In genomic region chr3:143971367-143972154, GRCh38 we compare ENCODE assay signal across 8 cellular contexts. TPM values are rescaled to one million over a fixed set of nuclear protein-coding genes. Genes with fewer than 3 reads are reported as not detected.
A peak's percentile ranks its signal among the peaks of the same experiment; 100 is the strongest.
DNase-seq lines count a peak whose midpoint lies in the region; ATAC-seq and TF ChIP-seq lines count a peak whose summit lies in the region.

Gene DIPK2A, plus strand, starts transcription at chr3:143971823. Its CDS starts 510 bp downstream, at chr3:143972333.

- DNase-seq in NCI-H526 treated with DMSO at 0.1 percent for 48 hours (lab: John Stamatoyannopoulos, UW) (peak; percentile 96), colonic mucosa (peak; percentile 97)
- DNase-seq in activated CD4-positive, alpha-beta T cell treated with anti-CD3 and anti-CD28 coated beads, Interleukin-2, amount 10 ng/mL, durations not matched to agents 24 days and 14 days: peak; percentile 99
- DNase-seq in stimulated activated CD4-positive, alpha-beta T cell treated with anti-CD3 and anti-CD28 coated beads, Interleukin-1b, Interleukin-23, amount 100 ng/mL, for 24 hours (ENCODE audit: low read depth in 4 of 4, low spot score in 1 of 4): peak; percentile 89 to 96 (median 92)

- H3K36me3 ChIP-seq in BLaER1 treated with 17β-estradiol and CSF1 and Interleukin-3, amounts not matched to agents 10 nM and 100 nM: no peaks in the 10 kb centered on the region
- no peaks in the 10 kb centered on the region for H3K36me3 ChIP-seq in colonic mucosa

- no peaks in the 10 kb centered on the region for H3K9me3 ChIP-seq in BLaER1 treated with 17β-estradiol and CSF1 and Interleukin-3, amounts not matched to agents 10 nM and 100 nM (replicated peaks in 1 of 11)
- no peaks in the 10 kb centered on the region for H3K9me3 ChIP-seq in colonic mucosa

- H3K27me3 Mint-ChIP-seq in activated CD4-positive, alpha-beta T cell treated with anti-CD3 and anti-CD28 coated beads, Interleukin-2, amount 10 ng/mL, durations not matched to agents 24 days and 14 days: peaks cover 24% of the 10 kb centered on the region

- intact Hi-C loops in activated CD4-positive, alpha-beta T cell treated with anti-CD3 and anti-CD28 coated beads, Interleukin-2, amount 10 ng/mL, durations not matched to agents 24 days and 14 days (cut with micrococcal nuclease): loop anchor here (1.0 to 5.0 kb wide), 8 partner anchors 61 to 1524 kb away; partner anchors contain the start of genes ATR, CHST2, SLC9A9 and TRPC1
- intact Hi-C loops in colonic mucosa (cut with DNase I): no loop called here

- H3K4me2 ChIP-seq in BLaER1 treated with 17β-estradiol and CSF1 and Interleukin-3, amounts not matched to agents 10 nM and 100 nM: peak within 1 kb of the TSS; percentile 74 to 95 (median 91)

- no peak for TF ChIP-seq CTCF in colonic mucosa (IDR thresholded peaks at IDR 0.05)

- ATAC-seq in GM19351 (IDR thresholded peaks at IDR 0.05; ENCODE audit: unreplicated experiment): peak; percentile 47
- peak; percentile 47 for ATAC-seq in HG03520 (IDR thresholded peaks at IDR 0.05; ENCODE audit: unreplicated experiment)

- peak within 1 kb of the TSS; percentile 81 to 94 (median 90) for H3K4me3 ChIP-seq in BLaER1 treated with 17β-estradiol and CSF1 and Interleukin-3, amounts not matched to agents 10 nM and 100 nM
- H3K4me3 ChIP-seq in colonic mucosa: peak within 1 kb of the TSS; percentile 94

- peaks cover 12 to 44% (median 34%) of the 10 kb centered on the region in 10 experiments for H3K4me1 ChIP-seq in BLaER1 treated with 17β-estradiol and CSF1 and Interleukin-3, amounts not matched to agents 10 nM and 100 nM
- no peaks in the 10 kb centered on the region for H3K4me1 ChIP-seq in colonic mucosa

- H3K4me3 Mint-ChIP-seq in activated CD4-positive, alpha-beta T cell treated with anti-CD3 and anti-CD28 coated beads, Interleukin-2, amount 10 ng/mL, durations not matched to agents 24 days and 14 days: peak within 1 kb of the TSS; percentile 98

- H3K27me3 ChIP-seq in BLaER1 treated with 17β-estradiol and CSF1 and Interleukin-3, amounts not matched to agents 10 nM and 100 nM: no peaks in the 10 kb centered on the region
- no peaks in the 10 kb centered on the region for H3K27me3 ChIP-seq in colonic mucosa
- no peaks in the 10 kb centered on the region for H3K27me3 ChIP-seq in layer of hippocampus (ENCODE audit: control insufficient read depth, insufficient read depth, low read length)

- H3K27ac ChIP-seq in BLaER1 treated with 17β-estradiol and CSF1 and Interleukin-3, amounts not matched to agents 10 nM and 100 nM: peak within 1 kb of the TSS; percentile 79 to 97 (median 90)
- H3K27ac ChIP-seq in colonic mucosa (peak within 1 kb of the TSS; percentile 100), layer of hippocampus (ENCODE audit: low read depth, low read length) (peak within 1 kb of the TSS; percentile 100)

- peaks cover 2 to 39% (median 18%) of the 10 kb centered on the region in 11 experiments; a peak in 14 of 22 replicates for H4K20me1 ChIP-seq in BLaER1 treated with 17β-estradiol and CSF1 and Interleukin-3, amounts not matched to agents 10 nM and 100 nM

- peaks cover 5% of the 10 kb centered on the region for H3K36me3 Mint-ChIP-seq in activated CD4-positive, alpha-beta T cell treated with anti-CD3 and anti-CD28 coated beads, Interleukin-2, amount 10 ng/mL, durations not matched to agents 24 days and 14 days (ENCODE audit: low read depth)

- peak within 1 kb of the TSS; percentile 88 to 96 (median 91) for H3K9ac ChIP-seq in BLaER1 treated with 17β-estradiol and CSF1 and Interleukin-3, amounts not matched to agents 10 nM and 100 nM
- H3K9ac ChIP-seq in colonic mucosa (ENCODE audit: low read depth in 2 of 2, low read length in 2 of 2): peak within 1 kb of the TSS; percentile 85 to 92

- no peaks in the 10 kb centered on the region for H3K9me3 Mint-ChIP-seq in activated CD4-positive, alpha-beta T cell treated with anti-CD3 and anti-CD28 coated beads, Interleukin-2, amount 10 ng/mL, durations not matched to agents 24 days and 14 days

- peak within 1 kb of the TSS; percentile 96 for H3K27ac Mint-ChIP-seq in activated CD4-positive, alpha-beta T cell treated with anti-CD3 and anti-CD28 coated beads, Interleukin-2, amount 10 ng/mL, durations not matched to agents 24 days and 14 days

- H3K4me1 Mint-ChIP-seq in activated CD4-positive, alpha-beta T cell treated with anti-CD3 and anti-CD28 coated beads, Interleukin-2, amount 10 ng/mL, durations not matched to agents 24 days and 14 days: peaks cover 29% of the 10 kb centered on the region

RNA-seq across cellular contexts. Expression of gene DIPK2A, which starts in this region (rescaled TPM):
- 18.0 and 18.3 TPM in 2 replicates for total RNA-seq in activated CD4-positive, alpha-beta T cell treated with anti-CD3 and anti-CD28 coated beads, Interleukin-2, amount 10 ng/mL, durations not matched to agents 24 days and 14 days
- total RNA-seq in colonic mucosa: 10 to 100 TPM; 19.3 to 21.4 TPM

Comparison
In these comparisons a context has a peak if more than half of its experiments do, and no peak if none do; other contexts are left out.
1. Peak in every context shown above with its lines: DNase-seq, ATAC-seq, H3K4me3 ChIP-seq and H3K27ac ChIP-seq.